ENCODE assay signal across 8 cellular contexts in genomic region chr1:39671433-39671792, GRCh38. TPM values are rescaled to one million over a fixed set of nuclear protein-coding genes. Genes with fewer than 3 reads are reported as not detected.
DNase-seq lines count a peak whose midpoint lies in the region; ATAC-seq and TF ChIP-seq lines count a peak whose summit lies in the region.

No MANE protein-coding gene starts in this region.

- H3K9ac ChIP-seq in SK-N-SH = no peak overlapping the region

- no peaks in the 10 kb centered on the region for H3F3A ChIP-seq in SK-N-SH (replicated peaks; ENCODE audit: insufficient read depth)

- no peak for TF ChIP-seq RAD21 in SK-N-SH (IDR thresholded peaks at IDR 0.05; ENCODE audit: low read length)

- CTCF ChIA-PET in SK-N-SH (lab: Yijun Ruan, JAX) = interaction anchor here (0.8 to 11.3 kb wide), 11 partner anchors 13 to 95 kb away, joined by 3 to 260 read pairs (median 10); partner anchors contain the start of genes HPCAL4 and PABPC4

- no peaks in the 10 kb centered on the region for H3K9me3 ChIP-seq in SK-N-SH

- WGBS in SK-N-SH (ENCODE audit: low lambda C conversion rate) = 0% methylated on average over 7 of the region's 26 CpGs

- POLR2A ChIA-PET in SK-N-SH (lab: Yijun Ruan, JAX) = interaction anchor here (0.6 to 7.3 kb wide), 8 partner anchors 9 to 65 kb away, joined by 3 to 95 read pairs (median 7); partner anchors contain the start of gene HPCAL4

- no peak for TF ChIP-seq CTCF in SK-N-SH (IDR thresholded peaks at IDR 0.05)

- H3K27ac ChIP-seq in SK-N-SH (ENCODE audit: low read depth in 2 of 2, low read length in 1 of 2) = peak overlapping the region in 1 of 2 experiments; percentile 87; a peak in 2 of 4 replicates

- intact Hi-C loops in head of caudate nucleus (cut with DNase I) (no loop called here), posterior cingulate gyrus (cut with DNase I) (no loop called here)

- H3K79me2 ChIP-seq in SK-N-SH (ENCODE audit: insufficient read depth) = no peaks in the 10 kb centered on the region

- H2AFZ ChIP-seq in SK-N-SH (ENCODE audit: low read depth) = peak overlapping the region; percentile 70; the same call in 1 of the 2 replicates

- no peaks in the 10 kb centered on the region for H3K9me2 ChIP-seq in SK-N-SH

- no peaks in the 10 kb centered on the region for H4K20me1 ChIP-seq in SK-N-SH (ENCODE audit: insufficient read depth)

- H3K36me3 ChIP-seq in SK-N-SH (replicated peaks in 1 of 2; ENCODE audit: control insufficient read depth in 1 of 2, insufficient read depth in 2 of 2, low read length in 1 of 2) = no peaks in the 10 kb centered on the region

- ATAC-seq in HG03378 (IDR thresholded peaks at IDR 0.05; ENCODE audit: unreplicated experiment) (no peak), GM18502 (IDR thresholded peaks at IDR 0.05; ENCODE audit: poor library complexity, unreplicated experiment) (no peak)

- peak overlapping the region; percentile 93 for H3K4me2 ChIP-seq in SK-N-SH

- peaks cover 46% of the 10 kb centered on the region for H3K27me3 ChIP-seq in SK-N-SH (ENCODE audit: insufficient read depth)

- TF ChIP-seq EP300 in SK-N-SH (IDR thresholded peaks at IDR 0.05; ENCODE audit: borderline replicate concordance in 1 of 2, low read depth in 1 of 2, low read length in 1 of 2) = 0 out of 4 replicates have a peak, but pooled peaks of 1 of the 2 experiments have one; percentile 22

- DNase-seq in D341Med (ENCODE audit: low spot score) = peak; percentile 52
- peak; percentile 85 for DNase-seq in SK-N-SH
- peak in 34 of 42 donors; percentile 22 to 72 (median 48) for DNase-seq in head of caudate nucleus
- peak; percentile 38 to 95 (median 66) for DNase-seq in posterior cingulate gyrus
- no peak for DNase-seq in EL
- no peak for DNase-seq in activated CD8-positive, alpha-beta memory T cell treated with anti-CD3 and anti-CD28 coated beads, Interleukin-2, amount 50 U/mL, for 48 hours

- H3K4me3 ChIP-seq in SK-N-SH (ENCODE audit: low read depth in 2 of 2, low read length in 1 of 2) = peak overlapping the region; percentile 57 to 63

- peaks cover 0 to 27% of the 10 kb centered on the region in 2 experiments; a peak in 1 of 4 replicates for H3K4me1 ChIP-seq in SK-N-SH (ENCODE audit: control insufficient read depth in 1 of 2, insufficient read depth in 2 of 2, low read depth in 1 of 2, low read length in 1 of 2)

TF ChIP-seq in SK-N-SH, 30 proteins besides CTCF, POLR2A, EP300 and RAD21:
- TF ChIP-seq FOXJ3 (CRISPR knock-in tag; IDR thresholded peaks at IDR 0.05) = peak; percentile 25; the same call in 1 of the 2 replicates
- no peak for TF ChIP-seq RFX5 (IDR thresholded peaks at IDR 0.05; ENCODE audit: low read length)
TF ChIP-seq in SK-N-SH: peak in this region for 1.

RNA-seq across cellular contexts. Expression of gene NT5C1A, which starts 0.5 kb away (rescaled TPM):
- polyA plus RNA-seq in SK-N-SH (2012; rRNA removed) = 0.12 and 0.73 TPM in 2 replicates
- polyA plus RNA-seq in SK-N-SH (2012; cell fraction: cytosol; rRNA removed) = 0.26 and 0.60 TPM in 2 replicates
- polyA plus RNA-seq in SK-N-SH (2012; cell fraction: nucleus; rRNA removed) = 0.13 and 1.6 TPM in 2 replicates

RNA-seq across cellular contexts. Expression of gene HPCAL4, which starts 19.8 kb away (rescaled TPM):
- 0.15 and 0.55 TPM in 2 replicates for polyA plus RNA-seq in SK-N-SH (2012; rRNA removed)
- polyA plus RNA-seq in SK-N-SH (2012; cell fraction: cytosol; rRNA removed) = 0.33 and 0.90 TPM in 2 replicates
- polyA plus RNA-seq in SK-N-SH (2012; cell fraction: nucleus; rRNA removed) = 0.15 and 0.21 TPM in 2 replicates

RNA-seq across cellular contexts. Expression of gene HEYL, which starts 32.0 kb away (rescaled TPM):
- polyA plus RNA-seq in SK-N-SH (2012; rRNA removed) = not detected in 2 replicates
- not detected in 2 replicates for polyA plus RNA-seq in SK-N-SH (2012; cell fraction: cytosol; rRNA removed)
- not detected in 2 replicates for polyA plus RNA-seq in SK-N-SH (2012; cell fraction: nucleus; rRNA removed)

Comparison
In these comparisons a context has a peak if more than half of its experiments do, and no peak if none do; other contexts are left out.
1. DNase-seq: peak in D341Med (single experiment), SK-N-SH (single experiment), head of caudate nucleus (34 of 42) and posterior cingulate gyrus (10 of 10); none in EL (single experiment) and activated CD8-positive, alpha-beta memory T cell treated with anti-CD3 and anti-CD28 coated beads, Interleukin-2, amount 50 U/mL, for 48 hours (single experiment).